26 cellular contexts compared by ENCODE assay signal in genomic region chr5:573976-574375, GRCh38. TPM values are rescaled to one million over a fixed set of nuclear protein-coding genes. Genes with fewer than 3 reads are reported as not detected.
A peak's percentile ranks its signal among the peaks of the same experiment; 100 is the strongest.
DNase-seq lines count a peak whose midpoint lies in the region; FAIRE-seq and TF ChIP-seq lines count a peak whose summit lies in the region.
"Had no signal": no experiment of that assay in that cellular context is flagged by ENCODE, and none has a peak within 500 bp of the region (broad histone marks: within the 10 kb centered on the region; RNA-seq: fewer than 3 reads in every experiment).

No MANE protein-coding gene starts in this region.

- FAIRE-seq in kidney (lab: Jason Lieb, UNC) = no peak
- FAIRE-seq: bronchial epithelial cell, colon, GM12878, HepG2 had no signal

- H3K27ac ChIP-seq in kidney (ENCODE audit: low read depth in 2 of 2, low read length in 2 of 2) = no peak overlapping the region
- H3K27ac ChIP-seq: BLaER1, parathyroid adenoma had no signal

- no peak overlapping the region for H3K4me3 ChIP-seq in kidney (ENCODE audit: low read length in 2 of 2)
- H3K4me3 ChIP-seq: BLaER1, GM12878, lung had no signal

- no peaks in the 10 kb centered on the region for H3K4me1 ChIP-seq in kidney (ENCODE audit: control insufficient read depth in 1 of 2, insufficient read depth in 1 of 2, low read depth in 1 of 2, low read length in 2 of 2)
- H3K4me1 ChIP-seq: parathyroid adenoma had no signal

- TF ChIP-seq CTCF in kidney (IDR thresholded peaks at IDR 0.05; ENCODE audit: borderline replicate concordance, extremely low read depth, insufficient read depth) (no peak), GM13977 (IDR thresholded peaks at IDR 0.05; ENCODE audit: extremely low read depth, insufficient read depth, missing control alignments) (no peak)

- no peaks in the 10 kb centered on the region for H3K36me3 ChIP-seq in kidney (ENCODE audit: control insufficient read depth in 1 of 2, insufficient read depth in 2 of 2, low read length in 2 of 2)
- H3K36me3 ChIP-seq: BLaER1 had no signal

- H3K9ac ChIP-seq in kidney (ENCODE audit: low read length in 2 of 2) = no peak overlapping the region
- H3K9ac ChIP-seq: BLaER1, parathyroid adenoma had no signal

- DNase-seq in COR-L47 (lab: John Stamatoyannopoulos, UW) (peak; percentile 83), DMS79 (lab: John Stamatoyannopoulos, UW) (peak; percentile 79), NCI-H345 treated with DMSO at 0.1 percent for 48 hours (lab: John Stamatoyannopoulos, UW; ENCODE audit: unreplicated experiment) (peak; percentile 76), kidney (peak; percentile 63), GM13977 (ENCODE audit: low spot score) (no peak), NCI-H2107 (lab: John Stamatoyannopoulos, UW) (no peak), cortex of kidney (lab: John Stamatoyannopoulos, UW) (no peak)
- no peak for DNase-seq in activated CD4-positive, alpha-beta T cell treated with anti-CD3 and anti-CD28 coated beads for 4 hours
- DNase-seq: activated CD4-positive, alpha-beta memory T cell treated with anti-CD3 and anti-CD28 coated beads for 36 hours; activated effector memory CD4-positive, alpha-beta T cell treated with Interleukin-2 at 50 U/mL for 16 hours; anterior cingulate cortex; effector memory CD4-positive, alpha-beta T cell; Karpas-422; NCI-H1930; NCI-H524 treated with DMSO at 0.1 percent for 48 hours; nephron progenitor cell; RPMI8226; stimulated activated CD4-positive, alpha-beta T cell treated with anti-CD3 and anti-CD28 coated beads, Interleukin-4, amount 100 ng/mL, for 4 hours; T-helper 1 cell had no signal

- in situ Hi-C loops in GM13977 (cut with MboI; ENCODE audit: low pct_unique_long_range_greater_than_20kb, low sequenced_read_pairs, unreplicated experiment) = no loop called here

- peaks cover 3 to 4% of the 10 kb centered on the region in 2 donors for H3K9me3 ChIP-seq in kidney (ENCODE audit: control insufficient read depth in 1 of 2, low read length in 2 of 2)

- intact Hi-C loops in kidney (cut with DNase I) = no loop called here

RNA-seq across cellular contexts. Expression of gene CEP72, which starts 38.2 kb away (rescaled TPM):
- 7.8 TPM for total RNA-seq in kidney
- polyA plus RNA-seq in kidney (ENCODE audit: insufficient read depth, low read depth, low replicate concordance) = 1.1 TPM

RNA-seq across cellular contexts. Expression of gene SLC9A3, which starts 49.7 kb away (rescaled TPM):
- total RNA-seq in kidney = 10.5 TPM
- polyA plus RNA-seq in kidney (ENCODE audit: insufficient read depth, low read depth, low replicate concordance) = 36.9 TPM

Comparison
In these comparisons a context has a peak if more than half of its experiments do, and no peak if none do; other contexts are left out.
1. DNase-seq: peak in COR-L47 (single experiment), DMS79 (single experiment), NCI-H345 treated with DMSO at 0.1 percent for 48 hours (single experiment) and kidney (single experiment); none in GM13977 (single experiment), NCI-H2107 (single experiment), cortex of kidney (single experiment) and activated CD4-positive, alpha-beta T cell treated with anti-CD3 and anti-CD28 coated beads for 4 hours (0 of 2).